In the genomic region with DNA sequence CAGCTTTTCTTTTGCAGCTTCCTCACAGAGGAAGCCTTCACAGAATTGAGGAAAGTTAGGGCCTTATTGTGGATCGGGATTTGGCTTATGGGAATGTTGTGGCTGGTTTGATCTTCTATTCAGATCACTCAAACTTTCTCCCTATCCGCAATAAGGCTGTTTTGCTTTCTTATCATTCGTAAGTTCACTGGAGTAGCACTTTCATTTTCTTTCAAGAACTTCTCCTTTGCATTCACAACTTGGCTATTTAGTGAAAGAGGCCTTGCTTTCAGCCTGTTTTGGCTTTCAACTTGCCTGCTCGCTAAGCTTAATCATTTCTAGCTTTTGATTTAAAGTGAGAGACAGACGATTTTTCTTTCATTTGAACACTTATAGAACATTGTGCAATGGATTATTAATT, we compare ENCODE assay signal across 10 cellular contexts.
DNase-seq lines count a peak whose midpoint lies in the region; ATAC-seq and TF ChIP-seq lines count a peak whose summit lies in the region.
"Had no signal": no experiment of that assay in that cellular context is flagged by ENCODE, and none has a peak within 500 bp of the region (broad histone marks: within the 10 kb centered on the region; RNA-seq: fewer than 3 reads in every experiment).

No MANE protein-coding gene starts in this region.

- H3K4me3 ChIP-seq in PC-9: no peak overlapping the region
- H3K4me3 ChIP-seq in adrenal gland: no peak overlapping the region
- no peak overlapping the region for H3K4me3 ChIP-seq in right cardiac atrium (ENCODE audit: low read length)

- no peaks in the 10 kb centered on the region for H3F3A ChIP-seq in PC-9 (ENCODE audit: insufficient read depth, low read depth)

- peak overlapping the region; percentile 52; the same call in 1 of the 2 replicates for H2AFZ ChIP-seq in PC-9

- POLR2A ChIA-PET in PC-9 (lab: Charles Lee; ENCODE audit: unreplicated experiment): no interaction called here
- POLR2A ChIA-PET in naive thymus-derived CD8-positive, alpha-beta T cell (lab: Charles Lee): no interaction called here

- 43 to 72% (median 57%) methylated on average over 5 of the region's 5 CpGs for WGBS in adrenal gland, 4 donors
- WGBS in right cardiac atrium: 40% methylated on average over 5 of the region's 5 CpGs

- TF ChIP-seq CTCF in PC-9 (conservative IDR thresholded peaks at IDR 0.05) (no peak), adrenal gland (IDR thresholded peaks at IDR 0.05) (no peak)

- H3K27me3 ChIP-seq in PC-9 (ENCODE audit: insufficient read depth, low read depth) (no peaks in the 10 kb centered on the region), adrenal gland (no peaks in the 10 kb centered on the region), right cardiac atrium (ENCODE audit: control insufficient read depth, insufficient read depth) (no peaks in the 10 kb centered on the region)

- H3K9me2 ChIP-seq in PC-9 (ENCODE audit: insufficient read depth): no peaks in the 10 kb centered on the region

- H3K79me2 ChIP-seq in PC-9 (ENCODE audit: low read depth): no peaks in the 10 kb centered on the region

- DNase-seq in PC-9 (no peak), adrenal gland (no peak), iPS-NIHi11 (ENCODE audit: low spot score) (no peak), right cardiac atrium (no peak)
- DNase-seq in naive thymus-derived CD8-positive, alpha-beta T cell: peak in 1 of 10 donors; percentile 5
- DNase-seq: kidney glomerular epithelial cell; NK-92 treated with Interleukin-12 subunit alpha and Interleukin-12 subunit beta, amount 100 ng/mL, for 24 hours; stimulated activated CD4-positive, alpha-beta T cell treated with anti-CD3 and anti-CD28 coated beads, Interleukin-2, amount 100 ng/mL, for 48 hours had no signal

- H3K4me1 ChIP-seq in PC-9 (replicated peaks; ENCODE audit: insufficient read depth) (no peaks in the 10 kb centered on the region), adrenal gland (replicated peaks in 1 of 2) (no peaks in the 10 kb centered on the region), right cardiac atrium (ENCODE audit: control insufficient read depth, insufficient read depth, low read length) (no peaks in the 10 kb centered on the region)

- TF ChIP-seq POLR2A in adrenal gland (IDR thresholded peaks at IDR 0.05): no peak

- H3K4me1 Mint-ChIP-seq in naive thymus-derived CD8-positive, alpha-beta T cell: peaks cover 5 to 15% (median 14%) of the 10 kb centered on the region in 4 donors

- no peak overlapping the region for H3K27ac ChIP-seq in PC-9
- no peak overlapping the region for H3K27ac ChIP-seq in adrenal gland
- no peak overlapping the region for H3K27ac ChIP-seq in right cardiac atrium (ENCODE audit: low read length)

- peak; percentile 74 for ATAC-seq in GM19023 (IDR thresholded peaks at IDR 0.05; ENCODE audit: unreplicated experiment)
- peak; percentile 83 for ATAC-seq in HG02610 (IDR thresholded peaks at IDR 0.05; ENCODE audit: unreplicated experiment)
- no peak for ATAC-seq in naive thymus-derived CD8-positive, alpha-beta T cell
- ATAC-seq in right cardiac atrium: no peak

- no peaks in the 10 kb centered on the region for H3K27me3 Mint-ChIP-seq in naive thymus-derived CD8-positive, alpha-beta T cell

- H4K20me1 ChIP-seq in PC-9 (ENCODE audit: insufficient read depth): no peaks in the 10 kb centered on the region

- H3K36me3 Mint-ChIP-seq in naive thymus-derived CD8-positive, alpha-beta T cell: peaks cover 0 to 8% (median 6%) of the 10 kb centered on the region in 3 donors

- H3K4me3 Mint-ChIP-seq in naive thymus-derived CD8-positive, alpha-beta T cell: peak overlapping the region; percentile 10 to 71 (median 52)

- H3K4me2 ChIP-seq in PC-9: peak overlapping the region; percentile 46

- CTCF ChIA-PET in PC-9 (lab: Charles Lee): no interaction called here

- H3K27ac Mint-ChIP-seq in naive thymus-derived CD8-positive, alpha-beta T cell: peak overlapping the region; percentile 1 to 88 (median 80)

- H3K9me3 Mint-ChIP-seq in naive thymus-derived CD8-positive, alpha-beta T cell: no peaks in the 10 kb centered on the region

- H3K36me3 ChIP-seq in PC-9 (ENCODE audit: low read depth) (no peaks in the 10 kb centered on the region), adrenal gland (replicated peaks in 1 of 2) (no peaks in the 10 kb centered on the region)

- H3K9me3 ChIP-seq in PC-9 (ENCODE audit: insufficient read depth, low read depth) (no peaks in the 10 kb centered on the region), adrenal gland (replicated peaks in 1 of 3) (no peaks in the 10 kb centered on the region), right cardiac atrium (ENCODE audit: control insufficient read depth, low read length) (no peaks in the 10 kb centered on the region)

- no TSS peak for BruUV-seq in PC-9 (replicated peaks; lab: Mats Ljungman, UMichigan)

- intact Hi-C loops in PC-9 (cut with micrococcal nuclease; ENCODE audit: unreplicated experiment) (no loop called here), adrenal gland (cut with DNase I) (no loop called here), right cardiac atrium (cut with DNase I) (no loop called here)

Comparison
In these comparisons a context has a peak if more than half of its experiments do, and no peak if none do; other contexts are left out.
1. ATAC-seq: peak in GM19023 (single experiment) and HG02610 (single experiment); none in naive thymus-derived CD8-positive, alpha-beta T cell (0 of 2) and right cardiac atrium (0 of 2).